In the genomic region with DNA sequence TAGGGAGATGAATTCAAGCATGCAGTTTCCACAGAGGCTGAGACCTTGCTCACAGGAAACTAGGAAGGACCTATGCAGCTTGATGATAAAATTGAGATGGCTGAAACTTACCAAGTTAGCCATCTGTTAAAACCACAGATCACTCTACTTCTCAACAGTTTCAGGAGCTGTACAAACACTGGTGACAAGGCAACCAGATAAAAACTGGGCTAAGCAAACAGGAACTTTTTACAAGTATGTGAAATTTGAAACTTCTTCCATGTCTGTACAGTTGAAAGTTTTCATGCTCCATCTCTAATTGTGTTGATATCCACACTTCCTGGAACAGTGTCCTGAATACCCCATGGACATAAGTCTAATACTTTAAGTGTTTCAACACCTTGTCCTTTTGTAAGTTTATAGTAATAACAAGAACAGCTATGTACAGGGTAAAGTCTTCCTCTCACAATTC, we compare ENCODE assay signal across 8 cellular contexts.
DNase-seq lines count a peak whose midpoint lies in the region; ATAC-seq and TF ChIP-seq lines count a peak whose summit lies in the region.

No MANE protein-coding gene starts in this region.

- TF ChIP-seq EP300 in gastroesophageal sphincter (IDR thresholded peaks at IDR 0.05) = no peak
- TF ChIP-seq EP300 in sigmoid colon (IDR thresholded peaks at IDR 0.05) = no peak

- H3K27me3 ChIP-seq in Loucy (ENCODE audit: insufficient read depth, low read length, poor library complexity, severe bottlenecking) (no peaks in the 10 kb centered on the region), gastroesophageal sphincter (no peaks in the 10 kb centered on the region), sigmoid colon (no peaks in the 10 kb centered on the region)

- no peak for DNase-seq in activated T-cell treated with anti-CD3 and anti-CD28 coated beads, Interleukin-2, amount 50 U/mL, for 24 hours
- DNase-seq in activated T-cell treated with anti-CD3 and anti-CD28 coated beads for 4 hours (no peak), HEK293T (ENCODE audit: extremely low spot score) (peak; percentile 7), fibroblast of gingiva (ENCODE audit: low read depth) (peak; percentile 81), NCI-H446 treated with DMSO at 0.1 percent for 48 hours (lab: John Stamatoyannopoulos, UW) (no peak), sigmoid colon (no peak)

- H3K4me2 ChIP-seq in Loucy (ENCODE audit: low read depth, low read length, poor library complexity, severe bottlenecking) = peak overlapping the region; percentile 65

- H3K4me1 ChIP-seq in Loucy (ENCODE audit: insufficient read depth, low read length, poor library complexity, severe bottlenecking) (peaks cover 64% of the 10 kb centered on the region), gastroesophageal sphincter (no peaks in the 10 kb centered on the region), sigmoid colon (no peaks in the 10 kb centered on the region)

- H3K4me3 ChIP-seq in Loucy (ENCODE audit: low read length, poor library complexity, severe bottlenecking) = peak overlapping the region; percentile 58
- no peak overlapping the region for H3K4me3 ChIP-seq in gastroesophageal sphincter
- no peak overlapping the region for H3K4me3 ChIP-seq in sigmoid colon

- H3K27ac Mint-ChIP-seq in activated T-cell treated with anti-CD3 and anti-CD28 coated beads, Interleukin-2, amount 50 U/mL, for 24 hours = peak overlapping the region; percentile 89

- H2AFZ ChIP-seq in Loucy (ENCODE audit: low read length) = no peak overlapping the region

- peaks cover 14% of the 10 kb centered on the region for H3K4me1 Mint-ChIP-seq in activated T-cell treated with anti-CD3 and anti-CD28 coated beads, Interleukin-2, amount 50 U/mL, for 24 hours (ENCODE audit: low read depth)

- intact Hi-C loops in sigmoid colon (cut with DNase I) = no loop called here

- no peak for TF ChIP-seq POLR2A in gastroesophageal sphincter (IDR thresholded peaks at IDR 0.05)
- no peak for TF ChIP-seq POLR2A in sigmoid colon (IDR thresholded peaks at IDR 0.05)

- no peaks in the 10 kb centered on the region for H3K36me3 ChIP-seq in Loucy (ENCODE audit: insufficient read depth, low read length)
- H3K36me3 ChIP-seq in gastroesophageal sphincter = peaks cover 0 to 47% of the 10 kb centered on the region in 2 donors
- peaks cover 0 to 29% (median 0%) of the 10 kb centered on the region in 4 donors for H3K36me3 ChIP-seq in sigmoid colon

- H3K4me3 Mint-ChIP-seq in activated T-cell treated with anti-CD3 and anti-CD28 coated beads, Interleukin-2, amount 50 U/mL, for 24 hours = no peak overlapping the region

- CTCF ChIA-PET in HEK293T (lab: Yijun Ruan, JAX) = interaction anchor here (3.9 kb wide), 1 partner anchor 229 kb away, joined by 23 read pairs; no protein-coding TSS in a partner anchor

- H3K9me3 ChIP-seq in Loucy (ENCODE audit: insufficient read depth, low read depth, low read length) (no peaks in the 10 kb centered on the region), gastroesophageal sphincter (no peaks in the 10 kb centered on the region), sigmoid colon (no peaks in the 10 kb centered on the region)

- H3K27me3 Mint-ChIP-seq in activated T-cell treated with anti-CD3 and anti-CD28 coated beads, Interleukin-2, amount 50 U/mL, for 24 hours = no peaks in the 10 kb centered on the region

- H3K27ac ChIP-seq in gastroesophageal sphincter = no peak overlapping the region
- H3K27ac ChIP-seq in sigmoid colon = no peak overlapping the region

- TF ChIP-seq CTCF in Loucy (conservative IDR thresholded peaks at IDR 0.05; ENCODE audit: low read length) = no peak
- no peak for TF ChIP-seq CTCF in gastroesophageal sphincter (IDR thresholded peaks at IDR 0.05)
- no peak for TF ChIP-seq CTCF in sigmoid colon (IDR thresholded peaks at IDR 0.05)

- no peaks in the 10 kb centered on the region for H3K79me2 ChIP-seq in Loucy (ENCODE audit: insufficient read depth, low read length)

- no peaks in the 10 kb centered on the region for H3K9me3 Mint-ChIP-seq in activated T-cell treated with anti-CD3 and anti-CD28 coated beads, Interleukin-2, amount 50 U/mL, for 24 hours

- H3K9ac ChIP-seq in Loucy (ENCODE audit: low read depth, low read length, poor library complexity, severe bottlenecking) = peak overlapping the region; percentile 63

- POLR2A ChIA-PET in HEK293T (lab: Yijun Ruan, JAX) = no interaction called here

- H3K36me3 Mint-ChIP-seq in activated T-cell treated with anti-CD3 and anti-CD28 coated beads, Interleukin-2, amount 50 U/mL, for 24 hours (ENCODE audit: low read depth) = peaks cover 61% of the 10 kb centered on the region

- H3K9me2 ChIP-seq in Loucy (replicated peaks; ENCODE audit: low read depth, low read length) = no peaks in the 10 kb centered on the region

- H3F3A ChIP-seq in Loucy (ENCODE audit: low read depth) = peaks cover 17% of the 10 kb centered on the region

- H4K20me1 ChIP-seq in Loucy (ENCODE audit: insufficient read depth, low read length, poor library complexity, severe bottlenecking) = no peaks in the 10 kb centered on the region

- no peak for ATAC-seq in gastroesophageal sphincter

TF ChIP-seq in HEK293T, 16 proteins besides CTCF, POLR2A, EP300 and RAD21:
- no peak for TF ChIP-seq L3MBTL2 (conservative IDR thresholded peaks at IDR 0.05)
TF ChIP-seq in HEK293T: peak in this region for 0.

Comparison
In these comparisons a context has a peak if more than half of its experiments do, and no peak if none do; other contexts are left out.
1. DNase-seq: peak in HEK293T (single experiment) and fibroblast of gingiva (single experiment); none in activated T-cell treated with anti-CD3 and anti-CD28 coated beads, Interleukin-2, amount 50 U/mL, for 24 hours (single experiment), activated T-cell treated with anti-CD3 and anti-CD28 coated beads for 4 hours (single experiment), NCI-H446 treated with DMSO at 0.1 percent for 48 hours (single experiment) and sigmoid colon (single experiment).